1 cellular context compared by ENCODE assay signal in genomic region chr3:61903931-61904657, GRCh38.
TF ChIP-seq lines count a peak whose summit lies in the region.

No MANE protein-coding gene starts in this region.

TF ChIP-seq in HEK293, 187 proteins besides CTCF, POLR2A, EP300 and RAD21 (continued from another document):
- TF ChIP-seq ZNF202 (tag by site-specific recombination; IDR thresholded peaks at IDR 0.05; ENCODE audit: borderline replicate concordance) (no peak), ZSCAN30 (tag by site-specific recombination; IDR thresholded peaks at IDR 0.05) (0 out of 2 replicates have a peak, but pooled peaks have one; percentile 22), ZNF19 (tag by site-specific recombination; IDR thresholded peaks at IDR 0.05; ENCODE audit: low read depth) (no peak)
